Comparison of ENCODE assay signal across 1 cellular context in genomic region chr13:76533251-76533650, GRCh38.
TF ChIP-seq lines count a peak whose summit lies in the region.

No MANE protein-coding gene starts in this region.

TF ChIP-seq in IMR-90, 13 proteins besides CTCF, POLR2A, EP300 and RAD21 (continued from another document):
- no peak for TF ChIP-seq MXI1 (IDR thresholded peaks at IDR 0.05; ENCODE audit: borderline replicate concordance, low read depth, low read length)
- no peak for TF ChIP-seq SMC3 (IDR thresholded peaks at IDR 0.05; ENCODE audit: low read depth, low read length)
- TF ChIP-seq RFX5 (IDR thresholded peaks at IDR 0.05; ENCODE audit: low read depth, low read length), result no peak
- no peak for TF ChIP-seq RCOR1 (IDR thresholded peaks at IDR 0.05; ENCODE audit: insufficient replicate concordance, low read length)
- peak; percentile 32; the same call in 1 of the 2 replicates for TF ChIP-seq FOS (IDR thresholded peaks at IDR 0.05; ENCODE audit: low read depth, low read length)
- no peak for TF ChIP-seq NFE2L2 (IDR thresholded peaks at IDR 0.05; ENCODE audit: low read depth, low read length)
- no peak for TF ChIP-seq USF2 (IDR thresholded peaks at IDR 0.05; ENCODE audit: low read depth, low read length)
- TF ChIP-seq CEBPB (IDR thresholded peaks at IDR 0.05; ENCODE audit: low read depth, low read length), result 0 out of 2 replicates have a peak, but pooled peaks have one; percentile 15
- TF ChIP-seq MAZ (IDR thresholded peaks at IDR 0.05; ENCODE audit: borderline replicate concordance, low read depth, low read length), result no peak
